ENCODE assay signal across 10 cellular contexts in the genomic region with DNA sequence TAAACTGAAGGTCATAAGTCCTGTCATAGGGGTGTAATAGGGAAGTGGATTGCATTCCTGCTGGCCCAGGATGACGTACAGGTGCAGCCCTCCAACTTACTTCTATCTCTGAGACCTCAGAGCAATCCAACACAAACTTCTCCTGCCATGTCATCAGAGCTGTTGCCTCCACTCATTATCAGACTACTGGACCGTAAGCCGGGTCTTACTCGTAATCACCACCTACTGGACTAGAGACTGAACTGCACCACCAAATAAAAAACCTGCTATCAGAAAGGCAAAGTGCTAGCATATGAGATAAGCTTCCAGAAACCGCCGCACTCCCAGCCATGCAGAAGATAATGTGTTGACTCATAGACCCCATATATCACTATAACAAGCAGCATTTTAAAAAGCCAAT.
DNase-seq lines count a peak whose midpoint lies in the region; ATAC-seq, FAIRE-seq and TF ChIP-seq lines count a peak whose summit lies in the region.
"Had no signal": no experiment of that assay in that cellular context is flagged by ENCODE, and none has a peak within 500 bp of the region (broad histone marks: within the 10 kb centered on the region; RNA-seq: fewer than 3 reads in every experiment).

No MANE protein-coding gene starts in this region.

- SMC1A ChIA-PET in GM12878 (lab: Charles Lee; ENCODE audit: uncharacterized antibody, unreplicated experiment) = interaction anchor here (0.7 to 1.0 kb wide), 2 partner anchors 27 to 276 kb away, joined by 3 read pairs; no protein-coding TSS in a partner anchor

- H4K20me1 ChIP-seq in GM12878 (ENCODE audit: control insufficient read depth, insufficient read depth) = no peaks in the 10 kb centered on the region

- TF ChIP-seq POLR2A in GM12878 (IDR thresholded peaks at IDR 0.05; ENCODE audit: low read depth, low read length) = no peak

- H3K4me1 ChIP-seq in GM12878 (ENCODE audit: control insufficient read depth, insufficient read depth, low read length) = no peaks in the 10 kb centered on the region

- peaks cover under 1% of the 10 kb centered on the region for H3K4me1 Mint-ChIP-seq in nephron progenitor cell
- H3K4me1 Mint-ChIP-seq: IgD-negative memory B cell had no signal

- peak; percentile 20 to 53 (median 44); a peak in 4 of 6 replicates for TF ChIP-seq CTCF in GM12878 (IDR thresholded peaks at IDR 0.05 in 2 of 3, conservative IDR thresholded peaks at IDR 0.05 in 1 of 3; ENCODE audit: control insufficient read depth in 2 of 3, extremely low read depth in 1 of 3, insufficient read depth in 1 of 3, low read depth in 3 of 3, low read length in 3 of 3)
- peak; percentile 39 for TF ChIP-seq CTCF in nephron progenitor cell (IDR thresholded peaks at IDR 0.05)

- no peak overlapping the region for H3K27ac Mint-ChIP-seq in nephron progenitor cell

- no peak overlapping the region for H3K27ac ChIP-seq in GM12878 (ENCODE audit: control insufficient read depth, insufficient read depth)
- H3K27ac ChIP-seq: epithelial cell of prostate had no signal

- peak; percentile 16; the same call in 1 of the 2 replicates for TF ChIP-seq RAD21 in GM12878 (IDR thresholded peaks at IDR 0.05; ENCODE audit: insufficient read depth, low read depth, low read length)

- WGBS in GM12878 (ENCODE audit: insufficient coverage, insufficient replicate concordance, low lambda C conversion rate, missing lambda C conversion rate) = 54% methylated on average over 6 of the region's 6 CpGs

- ATAC-seq in GM19351 (IDR thresholded peaks at IDR 0.05; ENCODE audit: unreplicated experiment) (peak; percentile 57), GM12878 (peak; percentile 92), HG03469 (IDR thresholded peaks at IDR 0.05; ENCODE audit: unreplicated experiment) (no peak)

- H3K36me3 Mint-ChIP-seq in nephron progenitor cell (ENCODE audit: low read depth) = no peaks in the 10 kb centered on the region

- H3K9me3 Mint-ChIP-seq in nephron progenitor cell = no peaks in the 10 kb centered on the region

- no peak overlapping the region for H3K4me3 Mint-ChIP-seq in nephron progenitor cell
- H3K4me3 Mint-ChIP-seq: IgD-negative memory B cell had no signal

- peaks cover 2% of the 10 kb centered on the region for H3K27me3 Mint-ChIP-seq in nephron progenitor cell (ENCODE audit: low read depth, poor library complexity)
- H3K27me3 Mint-ChIP-seq: IgD-negative memory B cell had no signal

- H3K9me3 ChIP-seq in GM12878 (replicated peaks; ENCODE audit: control insufficient read depth, insufficient read depth, low read length) = no peaks in the 10 kb centered on the region

- no peaks in the 10 kb centered on the region for H3K27me3 ChIP-seq in GM12878 (replicated peaks in 1 of 2; ENCODE audit: control insufficient read depth in 2 of 2, insufficient read depth in 2 of 2, low read length in 1 of 2)

- TF ChIP-seq EP300 in GM12878 (IDR thresholded peaks at IDR 0.05; ENCODE audit: borderline replicate concordance in 1 of 2, control insufficient read depth in 1 of 2, low read depth in 2 of 2, low read length in 2 of 2) = no peak

- CTCF ChIA-PET in GM12878 (lab: Yijun Ruan, JAX) = interaction anchor here (1.0 to 2.1 kb wide), 5 partner anchors 9 to 254 kb away, joined by 3 to 6 read pairs (median 3); no protein-coding TSS in a partner anchor

- H3K4me2 ChIP-seq in GM12878 (ENCODE audit: control insufficient read depth, insufficient read depth) = no peak overlapping the region

- H2AFZ ChIP-seq in GM12878 (ENCODE audit: control insufficient read depth, low read depth, low read length) = no peak overlapping the region

- RAD21 ChIA-PET in GM12878 (lab: Charles Lee; ENCODE audit: unreplicated experiment) = interaction anchor here (0.7 kb wide), 1 partner anchor 18 kb away, joined by 3 read pairs; no protein-coding TSS in a partner anchor

- H3K79me2 ChIP-seq in GM12878 (ENCODE audit: control insufficient read depth, insufficient read depth, low read length) = no peaks in the 10 kb centered on the region

- BruUV-seq in GM12878 (replicated peaks; lab: Mats Ljungman, UMichigan) = no TSS peak

- in situ Hi-C loops in GM12878 (cut with MboI) = no loop called here

- FAIRE-seq in GM12878 (lab: Jason Lieb, UNC) = no peak

- no peak overlapping the region for H3K4me3 ChIP-seq in GM12878

- intact Hi-C loops in GM12878 (cut with micrococcal nuclease; ENCODE audit: unreplicated experiment) = no loop called here

- POLR2A ChIA-PET in GM12878 (lab: Charles Lee) = no interaction called here

- no peaks in the 10 kb centered on the region for H3K36me3 ChIP-seq in GM12878 (ENCODE audit: control insufficient read depth in 2 of 2, insufficient read depth in 2 of 2, low read length in 1 of 2)

- DNase-seq in LHCN-M2 (ENCODE audit: low read depth) (peak; percentile 17), GM12878 (ENCODE audit: low read depth, low spot score) (no peak), nephron progenitor cell (peak; percentile 10), CD1c-positive myeloid dendritic cell (ENCODE audit: extremely low spot score) (no peak), HK-2 (ENCODE audit: unreplicated experiment) (no peak)
- DNase-seq in activated CD4-positive, alpha-beta T cell treated with anti-CD3 and anti-CD28 coated beads for 4 hours = no peak

- H3K9ac ChIP-seq in GM12878 (ENCODE audit: control insufficient read depth, insufficient read depth, low read length) = no peak overlapping the region

TF ChIP-seq in GM12878, 131 proteins besides CTCF, POLR2A, EP300 and RAD21:
- TF ChIP-seq SMC3 (IDR thresholded peaks at IDR 0.05; ENCODE audit: borderline replicate concordance, low read length) (peak; percentile 26; the same call in 1 of the 2 replicates), WRNIP1 (IDR thresholded peaks at IDR 0.05; ENCODE audit: borderline replicate concordance, low read depth, low read length) (no peak)

Comparison
In these comparisons a context has a peak if more than half of its experiments do, and no peak if none do; other contexts are left out.
1. DNase-seq: peak in LHCN-M2 (single experiment) and nephron progenitor cell (single experiment); none in GM12878 (single experiment), activated CD4-positive, alpha-beta T cell treated with anti-CD3 and anti-CD28 coated beads for 4 hours (0 of 2), CD1c-positive myeloid dendritic cell (single experiment) and HK-2 (single experiment).